Comparison of ENCODE assay signal across 16 cellular contexts in the genomic region with DNA sequence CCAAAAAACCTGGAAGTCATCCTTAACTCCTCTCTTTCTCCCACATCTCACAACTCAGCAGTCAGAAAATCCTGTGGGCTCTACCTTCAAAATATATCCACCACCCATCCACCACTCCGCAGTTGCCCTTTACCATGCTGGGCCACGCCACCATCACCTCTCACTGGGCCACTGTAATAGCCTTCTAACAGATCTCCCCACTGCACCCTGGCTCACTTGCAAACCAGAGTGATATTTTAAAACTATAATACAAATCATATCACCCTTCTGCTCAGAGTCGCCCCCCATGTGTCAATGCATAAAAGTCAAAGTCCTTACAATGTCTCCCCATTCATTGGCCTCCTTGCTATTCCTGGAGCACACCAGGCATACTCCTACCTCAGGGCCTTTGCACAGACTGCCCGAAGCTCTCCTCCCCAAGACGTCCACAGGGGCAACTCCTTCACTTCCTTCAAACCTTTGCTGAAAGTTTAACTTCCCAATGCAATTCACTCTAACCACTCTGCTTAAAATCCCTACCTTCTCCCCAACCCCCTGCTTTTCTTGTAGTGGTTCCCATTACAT. TPM values are rescaled to one million over a fixed set of nuclear protein-coding genes. Genes with fewer than 3 reads are reported as not detected.
DNase-seq lines count a peak whose midpoint lies in the region; ATAC-seq, FAIRE-seq and TF ChIP-seq lines count a peak whose summit lies in the region.
"Had no signal": no experiment of that assay in that cellular context is flagged by ENCODE, and none has a peak within 500 bp of the region (broad histone marks: within the 10 kb centered on the region; RNA-seq: fewer than 3 reads in every experiment).

No MANE protein-coding gene starts in this region.

- H3K79me2 ChIP-seq in OCI-LY7 (ENCODE audit: insufficient read depth, low read depth, low read length) (no peaks in the 10 kb centered on the region), H1 (ENCODE audit: control insufficient read depth in 1 of 2, insufficient read depth in 2 of 2, low read length in 2 of 2) (no peaks in the 10 kb centered on the region)

- no peak for ATAC-seq in HG02938 (IDR thresholded peaks at IDR 0.05; ENCODE audit: unreplicated experiment)

- H2BK120ac ChIP-seq in H1 (replicated peaks; ENCODE audit: low read depth, low read length): no peak overlapping the region

- CTCF ChIA-PET in Caco-2 (lab: Charles Lee) (no interaction called here), OCI-LY7 (lab: Charles Lee; ENCODE audit: unreplicated experiment) (no interaction called here), H1 (lab: Charles Lee; ENCODE audit: partially characterized antibody) (no interaction called here)

- no peak overlapping the region for H3K56ac ChIP-seq in H1 (replicated peaks; ENCODE audit: insufficient read length, low read depth, low read length)

- no peaks in the 10 kb centered on the region for H3K79me1 ChIP-seq in H1 (ENCODE audit: low read depth, low read length)

- peaks cover 32% of the 10 kb centered on the region for H3K4me1 ChIP-seq in Caco-2
- H3K4me1 ChIP-seq in OCI-LY7 (ENCODE audit: insufficient read depth, low read length, poor library complexity, severe bottlenecking): no peaks in the 10 kb centered on the region
- H3K4me1 ChIP-seq in H1 (replicated peaks in 1 of 4; ENCODE audit: control insufficient read depth in 3 of 4, insufficient read depth in 4 of 4, low read length in 3 of 4): peaks cover 0 to 8% (median 0%) of the 10 kb centered on the region in 4 experiments; a peak in 3 of 7 replicates
- H3K4me1 ChIP-seq: HAP-1 had no signal

- H2AFZ ChIP-seq in OCI-LY7 (ENCODE audit: low read length): no peak overlapping the region
- H2AFZ ChIP-seq in H1 (ENCODE audit: low read length): no peak overlapping the region

- no peak overlapping the region for H2BK5ac ChIP-seq in H1 (ENCODE audit: low read depth, low read length)

- H2BK12ac ChIP-seq in H1 (ENCODE audit: low read depth, low read length): no peak overlapping the region

- no peaks in the 10 kb centered on the region for H3K23me2 ChIP-seq in H1 (ENCODE audit: low read depth, low read length)

- H3K27me3 Mint-ChIP-seq in Caco-2 (ENCODE audit: insufficient read depth, unreplicated experiment): no peaks in the 10 kb centered on the region
- H3K27me3 Mint-ChIP-seq: CD4-positive, CD25-positive, alpha-beta regulatory T cell had no signal

- H3K4me3 ChIP-seq in Caco-2 (ENCODE audit: low read depth, low read length) (no peak overlapping the region), OCI-LY7 (ENCODE audit: low read depth, low read length, poor library complexity, severe bottlenecking) (no peak overlapping the region), H1 (ENCODE audit: extremely low read depth in 1 of 4, insufficient read depth in 2 of 4, low read depth in 3 of 4, low read length in 4 of 4) (no peak overlapping the region)
- H3K4me3 ChIP-seq: HAP-1 had no signal

- no peak overlapping the region for H3K4me3 Mint-ChIP-seq in Caco-2 (ENCODE audit: unreplicated experiment)
- H3K4me3 Mint-ChIP-seq: CD4-positive, CD25-positive, alpha-beta regulatory T cell; IgD-negative memory B cell had no signal

- peak overlapping the region; percentile 16 for H3K27ac Mint-ChIP-seq in Caco-2 (ENCODE audit: unreplicated experiment)
- H3K27ac Mint-ChIP-seq: IgD-negative memory B cell had no signal

- TF ChIP-seq RAD21 in H1 (IDR thresholded peaks at IDR 0.05 in 1 of 2, conservative IDR thresholded peaks at IDR 0.05 in 1 of 2; ENCODE audit: low read depth in 2 of 2, low read length in 2 of 2): no peak

- FAIRE-seq in H1 (lab: Jason Lieb, UNC): no peak
- FAIRE-seq: A204.1, HTR-8/SVneo had no signal

- H3K27ac ChIP-seq in OCI-LY7 (ENCODE audit: low read depth, low read length, poor library complexity, severe bottlenecking): no peak overlapping the region
- no peak overlapping the region for H3K27ac ChIP-seq in H1 (ENCODE audit: low read depth, low read length)

- H2BK20ac ChIP-seq in H1 (ENCODE audit: low read length): no peak overlapping the region

- no peak overlapping the region for H3K14ac ChIP-seq in H1 (ENCODE audit: insufficient read length)

- POLR2A ChIA-PET in Caco-2 (lab: Charles Lee) (no interaction called here), OCI-LY7 (lab: Charles Lee) (interaction anchor here (0.7 kb wide), 1 partner anchor 28 kb away, joined by 3 read pairs; no protein-coding TSS in a partner anchor), H1 (lab: Charles Lee; ENCODE audit: partially characterized antibody) (no interaction called here)

- no peaks in the 10 kb centered on the region for H3K27me3 ChIP-seq in Caco-2 (replicated peaks; ENCODE audit: control insufficient read depth, insufficient read depth, low read length)
- no peaks in the 10 kb centered on the region for H3K27me3 ChIP-seq in H1 (replicated peaks in 1 of 4; ENCODE audit: control insufficient read depth in 3 of 4, extremely low read depth in 1 of 4, insufficient read depth in 3 of 4, low read length in 3 of 4)
- H3K27me3 ChIP-seq: BE2C had no signal

- H3K9me3 ChIP-seq in Caco-2 (no peaks in the 10 kb centered on the region), OCI-LY7 (ENCODE audit: low read length) (no peaks in the 10 kb centered on the region), H1 (ENCODE audit: insufficient read depth in 2 of 2, low read depth in 1 of 2, low read length in 1 of 2) (no peaks in the 10 kb centered on the region)
- H3K9me3 ChIP-seq: BE2C, HAP-1 had no signal

- H4K8ac ChIP-seq in H1 (ENCODE audit: extremely low read depth, insufficient read depth, low read length): no peak overlapping the region

- H3K9ac ChIP-seq in H1 (replicated peaks in 1 of 4; ENCODE audit: extremely low read depth in 1 of 4, low read depth in 3 of 4, low read length in 3 of 4): no peak overlapping the region

- H3K36me3 ChIP-seq in Caco-2 (ENCODE audit: control insufficient read depth, insufficient read depth, low read length) (no peaks in the 10 kb centered on the region), OCI-LY7 (ENCODE audit: insufficient read depth, low read length) (no peaks in the 10 kb centered on the region), H1 (ENCODE audit: control insufficient read depth in 2 of 4, insufficient read depth in 4 of 4, low read length in 3 of 4) (no peaks in the 10 kb centered on the region)
- H3K36me3 ChIP-seq: BE2C, HAP-1 had no signal

- H3K9me2 ChIP-seq in OCI-LY7 (ENCODE audit: insufficient read depth, low read length): no peaks in the 10 kb centered on the region

- WGBS in H1 (ENCODE audit: extremely low coverage in 1 of 2, insufficient coverage in 1 of 2, insufficient read length in 1 of 2, insufficient replicate concordance in 2 of 2, low coverage in 1 of 2, low lambda C conversion rate in 2 of 2, missing lambda C conversion rate in 1 of 2), 2 experiments: 98% methylated on average over 5 of the region's 5 CpGs; no CpG with 5 or more reads in 1 of the 2 experiments

- no peak for TF ChIP-seq POLR2A in H1 (IDR thresholded peaks at IDR 0.05; ENCODE audit: control extremely low read depth in 1 of 2, low read depth in 2 of 2, low read length in 2 of 2)

- no peak overlapping the region for H2AK5ac ChIP-seq in H1 (ENCODE audit: low read depth, low read length)

- no peak overlapping the region for H3K4ac ChIP-seq in H1 (replicated peaks; ENCODE audit: insufficient read length, low read depth, low read length)

- H4K20me1 ChIP-seq in OCI-LY7 (ENCODE audit: insufficient read depth, low read length): no peaks in the 10 kb centered on the region
- H4K20me1 ChIP-seq in H1 (replicated peaks in 1 of 2; ENCODE audit: control insufficient read depth in 1 of 2, insufficient read depth in 2 of 2, low read length in 2 of 2): no peaks in the 10 kb centered on the region

- no peak for DNase-seq in Caco-2
- no peak for DNase-seq in OCI-LY7 (ENCODE audit: low spot score)
- no peak for DNase-seq in H1 (ENCODE audit: low read depth in 1 of 2, low spot score in 2 of 2)
- no peak for DNase-seq in NCI-H2081 treated with DMSO at 0.1 percent for 48 hours (lab: John Stamatoyannopoulos, UW)
- no peak for DNase-seq in stimulated activated CD4-positive, alpha-beta T cell treated with anti-CD3 and anti-CD28 coated beads, Interleukin-4, amount 100 ng/mL, for 24 hours
- DNase-seq: ACHN; BE2C; C1 segment of cervical spinal cord; CD4-positive, CD25-positive, alpha-beta regulatory T cell; GF-D8; KG1 had no signal

- H3K18ac ChIP-seq in H1 (ENCODE audit: extremely low read depth, low read length): no peak overlapping the region

- H2BK15ac ChIP-seq in H1 (ENCODE audit: low read length): no peak overlapping the region

- no peak overlapping the region for H4K5ac ChIP-seq in H1 (ENCODE audit: insufficient read length, low read depth, low read length)

- peaks cover 13% of the 10 kb centered on the region for H3K4me1 Mint-ChIP-seq in Caco-2 (ENCODE audit: low read depth, unreplicated experiment)
- H3K4me1 Mint-ChIP-seq: CD4-positive, CD25-positive, alpha-beta regulatory T cell had no signal

- no peak overlapping the region for H3K23ac ChIP-seq in H1 (ENCODE audit: insufficient read length)

- H3K4me2 ChIP-seq in OCI-LY7 (ENCODE audit: low read length): no peak overlapping the region
- no peak overlapping the region for H3K4me2 ChIP-seq in H1 (ENCODE audit: insufficient read depth in 1 of 2, low read depth in 2 of 2, low read length in 2 of 2)

- TF ChIP-seq EP300 in H1 (IDR thresholded peaks at IDR 0.05; ENCODE audit: borderline replicate concordance in 1 of 2, low read depth in 2 of 2, low read length in 2 of 2): no peak

- intact Hi-C loops in Caco-2 (cut with micrococcal nuclease; ENCODE audit: unreplicated experiment): loop anchor here (5.0 kb wide), 3 partner anchors 38 to 158 kb away; no protein-coding TSS in a partner anchor
- intact Hi-C loops in OCI-LY7 (cut with micrococcal nuclease; ENCODE audit: unreplicated experiment): no loop called here

- TF ChIP-seq CTCF in Caco-2 (IDR thresholded peaks at IDR 0.05; ENCODE audit: insufficient read depth in 1 of 2, low read depth in 1 of 2, low read length in 1 of 2, severe bottlenecking in 1 of 2, unreplicated experiment in 1 of 2): no peak
- 0 out of 2 replicates have a peak, but pooled peaks have one; percentile 11 for TF ChIP-seq CTCF in OCI-LY7 (conservative IDR thresholded peaks at IDR 0.05; ENCODE audit: low read length)
- no peak for TF ChIP-seq CTCF in H1 (IDR thresholded peaks at IDR 0.05; ENCODE audit: control extremely low read depth in 1 of 3, insufficient read depth in 1 of 3, low read depth in 1 of 3, low read length in 3 of 3)

- H3K9me3 Mint-ChIP-seq in Caco-2 (ENCODE audit: unreplicated experiment): no peaks in the 10 kb centered on the region

- H3K36me3 Mint-ChIP-seq in Caco-2 (ENCODE audit: insufficient read depth, unreplicated experiment): no peaks in the 10 kb centered on the region
- H3K36me3 Mint-ChIP-seq: CD4-positive, CD25-positive, alpha-beta regulatory T cell; IgD-negative memory B cell had no signal

- BruUV-seq in Caco-2 (replicated peaks; lab: Mats Ljungman, UMichigan): no TSS peak
- BruUV-seq in OCI-LY7 (replicated peaks; lab: Mats Ljungman, UMichigan): no TSS peak

- H4K91ac ChIP-seq in H1 (replicated peaks; ENCODE audit: insufficient read length, low read length): no peak overlapping the region

RNA-seq across cellular contexts. Expression of a gene that starts 1.5 kb away (rescaled TPM):
- total RNA-seq in Caco-2 (2022) (17.6 and 18.7 TPM in 2 replicates), OCI-LY7 (2022) (not detected in 2 replicates)
- total RNA-seq in OCI-LY7 (2014; rRNA removed; shearing (Covaris generic)): 0.08 and 0.50 TPM in 2 replicates
- total RNA-seq in H1 (2021; fragmentation: NEBNext Ultra II Directional; extraction: Animal tissue kit (Norgen Biotek cat#: 25700)): not detected in 2 replicates
- polyA plus RNA-seq in H1 (2011; rRNA removed): not detected in 2 replicates
- polyA plus RNA-seq in H1 (2011; cell fraction: cytosol; rRNA removed): not detected
- polyA plus RNA-seq in H1 (2011; cell fraction: nucleus; rRNA removed): not detected
- not detected in 4 replicates for polyA plus RNA-seq in H1 (2012, experiment 1 of 2)
- not detected for polyA plus RNA-seq in H1 (2012, experiment 2 of 2)
- polyA plus RNA-seq in H1 (2013, experiment 1 of 2): not detected
- polyA plus RNA-seq in H1 (2013, experiment 2 of 2): not detected
- polyA minus RNA-seq in H1 (2011; rRNA and poly(A)+ RNA removed): not detected in 2 replicates
- not detected for polyA minus RNA-seq in H1 (2011; cell fraction: cytosol; rRNA and poly(A)+ RNA removed)
- polyA minus RNA-seq in H1 (2011; cell fraction: nucleus; rRNA and poly(A)+ RNA removed): not detected

Comparison
In these comparisons a context has a peak if more than half of its experiments do, and no peak if none do; other contexts are left out.
1. RNA of a gene that starts 1.5 kb away (total RNA-seq): 17.6 to 18.7 TPM in Caco-2; 0.08 to 0.50 TPM in OCI-LY7 and not detected in H1; every median in the first group is over 10 times any median in the second.